Comparison of ENCODE assay signal across 21 cellular contexts in genomic region chr6:149951626-149952025, GRCh38. TPM values are rescaled to one million over a fixed set of nuclear protein-coding genes. Genes with fewer than 3 reads are reported as not detected.
DNase-seq lines count a peak whose midpoint lies in the region; ATAC-seq and TF ChIP-seq lines count a peak whose summit lies in the region.
"Had no signal": no experiment of that assay in that cellular context is flagged by ENCODE, and none has a peak within 500 bp of the region (broad histone marks: within the 10 kb centered on the region; RNA-seq: fewer than 3 reads in every experiment).

No MANE protein-coding gene starts in this region.

- H2BK15ac ChIP-seq in H9 (ENCODE audit: low read depth, low read length) = no peak overlapping the region

- H3K18ac ChIP-seq in H9 (ENCODE audit: insufficient read length, low read depth, low read length) = no peak overlapping the region

- DNase-seq in right atrium auricular region (ENCODE audit: low spot score) = peak; percentile 54
- DNase-seq in Right ventricle myocardium inferior (ENCODE audit: missing footprints) = no peak
- no peak for DNase-seq in H9
- DNase-seq in islet precursor cell = peak; percentile 11
- DNase-seq in sigmoid colon = peak; percentile 25
- DNase-seq in stimulated activated CD4-positive, alpha-beta T cell treated with anti-CD3 and anti-CD28 coated beads, Interleukin-4, amount 100 ng/mL, for 4 hours = no peak
- no peak for DNase-seq in stimulated activated naive CD4-positive, alpha-beta T cell (lab: John Stamatoyannopoulos, UW)
- DNase-seq: 8988T; ACHN; BE2C; C1 segment of cervical spinal cord; CD4-positive, alpha-beta memory T cell; CD4-positive, CD25-positive, alpha-beta regulatory T cell; CD8-positive, alpha-beta memory T cell; COR-L47; DMS79 treated with DMSO at 0.1 percent for 48 hours; GF-D8 had no signal

- TF ChIP-seq POLR2A in sigmoid colon (IDR thresholded peaks at IDR 0.05) = no peak

- H4K5ac ChIP-seq in H9 (ENCODE audit: insufficient read length, low read depth, low read length) = no peak overlapping the region

- no peaks in the 10 kb centered on the region for H3K79me2 ChIP-seq in H9 (ENCODE audit: insufficient read depth, low read length)

- H3K27me3 ChIP-seq in right atrium auricular region (peaks cover 4 to 11% of the 10 kb centered on the region in 2 donors), H9 (ENCODE audit: insufficient read depth, low read length) (peaks cover 42% of the 10 kb centered on the region), sigmoid colon (peaks cover 19 to 88% (median 52%) of the 10 kb centered on the region in 3 donors)

- no peak overlapping the region for H2BK5ac ChIP-seq in H9 (ENCODE audit: insufficient read length, low read length)

- no peak overlapping the region for H3K27ac Mint-ChIP-seq in H9
- H3K27ac Mint-ChIP-seq: CD4-positive, CD25-positive, alpha-beta regulatory T cell; CD8-positive, alpha-beta memory T cell had no signal

- no peak overlapping the region for H2AK5ac ChIP-seq in H9 (ENCODE audit: insufficient read length, low read length)

- ATAC-seq in Right ventricle myocardium inferior (no peak), GM19395 (IDR thresholded peaks at IDR 0.05; ENCODE audit: unreplicated experiment) (no peak)

- no peak overlapping the region for H2BK20ac ChIP-seq in H9 (ENCODE audit: low read depth, low read length, poor library complexity, severe bottlenecking)

- H3K4ac ChIP-seq in H9 (ENCODE audit: low read depth, low read length) = no peak overlapping the region

- no peak overlapping the region for H2BK120ac ChIP-seq in H9 (ENCODE audit: low read depth, low read length, poor library complexity, severe bottlenecking)

- TF ChIP-seq EP300 in sigmoid colon (IDR thresholded peaks at IDR 0.05) = no peak

- H3K4me3 ChIP-seq in right atrium auricular region (no peak overlapping the region), sigmoid colon (no peak overlapping the region)
- H3K4me3 ChIP-seq: BLaER1 had no signal

- H3K9me3 ChIP-seq in right atrium auricular region (no peaks in the 10 kb centered on the region), H9 (ENCODE audit: control insufficient read depth, low read depth, low read length) (no peaks in the 10 kb centered on the region), sigmoid colon (no peaks in the 10 kb centered on the region)
- H3K9me3 ChIP-seq: BE2C, BLaER1 had no signal

- no CpG with 5 or more reads among the region's 3 CpGs for WGBS in H9 (ENCODE audit: extremely low coverage, insufficient read length, low lambda C conversion rate)
- 82 to 92% methylated on average over 3 of the region's 3 CpGs for WGBS in sigmoid colon, 2 donors

- no peak overlapping the region for H2AFZ ChIP-seq in H9 (ENCODE audit: low read length)

- H3K23me2 ChIP-seq in H9 (ENCODE audit: insufficient read length, low read depth, low read length, poor library complexity, severe bottlenecking) = no peaks in the 10 kb centered on the region

- no peak overlapping the region for H3K14ac ChIP-seq in H9 (ENCODE audit: insufficient read depth, low read length)

- no peak overlapping the region for H3K9ac ChIP-seq in H9 (ENCODE audit: extremely low read depth, insufficient read length, low read length)
- H3K9ac ChIP-seq: BLaER1 had no signal

- no peak overlapping the region for H4K91ac ChIP-seq in H9 (ENCODE audit: insufficient read length, low read depth, low read length)

- no peaks in the 10 kb centered on the region for H4K20me1 ChIP-seq in H9 (ENCODE audit: control insufficient read depth, insufficient read depth, insufficient read length)

- H3K4me2 ChIP-seq in H9 (ENCODE audit: insufficient read depth, insufficient read length, low read length) = no peak overlapping the region

- H3K4me1 ChIP-seq in right atrium auricular region = no peaks in the 10 kb centered on the region
- H3K4me1 ChIP-seq in H9 (ENCODE audit: insufficient read depth, low read length) = no peaks in the 10 kb centered on the region
- H3K4me1 ChIP-seq in sigmoid colon = peaks cover 0 to 8% (median 3%) of the 10 kb centered on the region in 4 donors
- H3K4me1 ChIP-seq: BE2C had no signal

- H3K36me3 Mint-ChIP-seq in H9 (ENCODE audit: insufficient read depth in 1 of 3, low read depth in 3 of 3) = no peaks in the 10 kb centered on the region
- H3K36me3 Mint-ChIP-seq: CD4-positive, alpha-beta memory T cell; CD4-positive, CD25-positive, alpha-beta regulatory T cell; CD8-positive, alpha-beta memory T cell had no signal

- no peak overlapping the region for H3K4me3 Mint-ChIP-seq in H9
- H3K4me3 Mint-ChIP-seq: CD4-positive, CD25-positive, alpha-beta regulatory T cell; CD8-positive, alpha-beta memory T cell had no signal

- H3K36me3 ChIP-seq in right atrium auricular region (no peaks in the 10 kb centered on the region), sigmoid colon (no peaks in the 10 kb centered on the region)
- H3K36me3 ChIP-seq: BE2C, BLaER1 had no signal

- H4K8ac ChIP-seq in H9 (replicated peaks; ENCODE audit: insufficient read length, low read depth, low read length) = no peak overlapping the region

- no peak overlapping the region for H3K23ac ChIP-seq in H9 (ENCODE audit: insufficient read length, low read depth, low read length)

- peaks cover 0 to 5% of the 10 kb centered on the region in 2 experiments; a peak in 2 of 4 replicates for H3K4me1 Mint-ChIP-seq in H9

- H3T11ph ChIP-seq in H9 (ENCODE audit: low read length) = no peak overlapping the region

- TF ChIP-seq CTCF in right atrium auricular region (IDR thresholded peaks at IDR 0.05) = no peak
- no peak for TF ChIP-seq CTCF in H9 (conservative IDR thresholded peaks at IDR 0.05)
- TF ChIP-seq CTCF in sigmoid colon (IDR thresholded peaks at IDR 0.05) = no peak

- peaks cover 94% of the 10 kb centered on the region for H3K27me3 Mint-ChIP-seq in H9 (ENCODE audit: low read depth)

- no peak overlapping the region for H3K27ac ChIP-seq in right atrium auricular region
- H3K27ac ChIP-seq in H9 (ENCODE audit: insufficient read length, low read depth, low read length) = no peak overlapping the region
- H3K27ac ChIP-seq in sigmoid colon = no peak overlapping the region
- H3K27ac ChIP-seq: BLaER1 had no signal

- no peak overlapping the region for H3K56ac ChIP-seq in H9 (ENCODE audit: insufficient read length, low read depth, low read length)

- H3K79me1 ChIP-seq in H9 (ENCODE audit: insufficient read depth, low read depth, low read length, poor library complexity, severe bottlenecking) = no peaks in the 10 kb centered on the region

- intact Hi-C loops in Right ventricle myocardium inferior (cut with DNase I) (no loop called here), sigmoid colon (cut with DNase I) (no loop called here)

- peaks cover 0 to 5% of the 10 kb centered on the region in 2 experiments; a peak in 2 of 5 replicates for H3K9me3 Mint-ChIP-seq in H9
- H3K9me3 Mint-ChIP-seq: CD8-positive, alpha-beta memory T cell had no signal

- H2BK12ac ChIP-seq in H9 (ENCODE audit: insufficient read length, low read depth, low read length) = peak overlapping the region; percentile 62

RNA-seq across cellular contexts. Expression of gene ULBP2, which starts 9.8 kb away (rescaled TPM):
- 1 to 10 TPM in 1 of 2 donors, under 1 TPM in 1; 0.82 to 2.4 TPM for total RNA-seq in right atrium auricular region
- total RNA-seq in Right ventricle myocardium inferior = 1.3 TPM
- not detected in 2 replicates for total RNA-seq in H9 (2021)
- total RNA-seq in sigmoid colon = not detected
- under 1 TPM in 1 of 3 donors, not detected in 2; 0.34 TPM for polyA plus RNA-seq in sigmoid colon
- total RNA-seq: CD4-positive, alpha-beta memory T cell had no signal

RNA-seq across cellular contexts. Expression of gene ULBP1, which starts 12.1 kb away (rescaled TPM):
- under 1 TPM; 0.11 to 0.31 TPM for total RNA-seq in right atrium auricular region
- total RNA-seq in Right ventricle myocardium inferior = 0.30 TPM
- total RNA-seq in H9 (2021) = 1.6 and 2.1 TPM in 2 replicates
- under 1 TPM in 1 of 4 donors, not detected in 3; 0.55 TPM for total RNA-seq in sigmoid colon
- polyA plus RNA-seq in sigmoid colon = under 1 TPM in 1 of 3 donors, not detected in 2; 0.09 TPM
- total RNA-seq: CD4-positive, alpha-beta memory T cell had no signal
- polyA plus RNA-seq: CD4-positive, alpha-beta memory T cell; CD4-positive, CD25-positive, alpha-beta regulatory T cell; CD8-positive, alpha-beta memory T cell had no signal

RNA-seq across cellular contexts. Expression of gene RAET1G, which starts 28.7 kb away (rescaled TPM):
- total RNA-seq in right atrium auricular region = 1 to 10 TPM; 1.5 to 1.6 TPM
- 0.22 TPM for total RNA-seq in Right ventricle myocardium inferior
- not detected in 2 replicates for total RNA-seq in H9 (2021)
- total RNA-seq in sigmoid colon = not detected
- under 1 TPM in 1 of 3 donors, not detected in 2; 0.23 TPM for polyA plus RNA-seq in sigmoid colon
- total RNA-seq: CD4-positive, alpha-beta memory T cell; CD8-positive, alpha-beta memory T cell had no signal
- polyA plus RNA-seq: CD14-positive monocyte; CD4-positive, alpha-beta memory T cell; CD4-positive, CD25-positive, alpha-beta regulatory T cell; CD8-positive, alpha-beta memory T cell had no signal

RNA-seq across cellular contexts. Expression of gene RAET1E, which starts 53.7 kb away (rescaled TPM):
- total RNA-seq in right atrium auricular region (1 to 10 TPM in 1 of 2 donors, under 1 TPM in 1; 0.52 to 4.3 TPM), Right ventricle myocardium inferior (0.27 TPM), H9 (2021) (not detected in 2 replicates), sigmoid colon (under 1 TPM in 1 of 4 donors, not detected in 3; 0.33 TPM)
- under 1 TPM in 1 of 3 donors, not detected in 2; 0.15 TPM for polyA plus RNA-seq in sigmoid colon
- total RNA-seq: CD4-positive, alpha-beta memory T cell; CD4-positive, CD25-positive, alpha-beta regulatory T cell; CD8-positive, alpha-beta memory T cell had no signal
- polyA plus RNA-seq: AG04450; CD14-positive monocyte; CD4-positive, alpha-beta memory T cell; CD4-positive, CD25-positive, alpha-beta regulatory T cell; CD8-positive, alpha-beta memory T cell had no signal

Comparison
In these comparisons a context has a peak if more than half of its experiments do, and no peak if none do; other contexts are left out.
1. DNase-seq: peak in right atrium auricular region (single experiment), islet precursor cell (single experiment) and sigmoid colon (single experiment); none in Right ventricle myocardium inferior (single experiment), H9 (single experiment), stimulated activated CD4-positive, alpha-beta T cell treated with anti-CD3 and anti-CD28 coated beads, Interleukin-4, amount 100 ng/mL, for 4 hours (0 of 2) and stimulated activated naive CD4-positive, alpha-beta T cell (0 of 6).